8 cellular contexts compared by ENCODE assay signal in the genomic region with DNA sequence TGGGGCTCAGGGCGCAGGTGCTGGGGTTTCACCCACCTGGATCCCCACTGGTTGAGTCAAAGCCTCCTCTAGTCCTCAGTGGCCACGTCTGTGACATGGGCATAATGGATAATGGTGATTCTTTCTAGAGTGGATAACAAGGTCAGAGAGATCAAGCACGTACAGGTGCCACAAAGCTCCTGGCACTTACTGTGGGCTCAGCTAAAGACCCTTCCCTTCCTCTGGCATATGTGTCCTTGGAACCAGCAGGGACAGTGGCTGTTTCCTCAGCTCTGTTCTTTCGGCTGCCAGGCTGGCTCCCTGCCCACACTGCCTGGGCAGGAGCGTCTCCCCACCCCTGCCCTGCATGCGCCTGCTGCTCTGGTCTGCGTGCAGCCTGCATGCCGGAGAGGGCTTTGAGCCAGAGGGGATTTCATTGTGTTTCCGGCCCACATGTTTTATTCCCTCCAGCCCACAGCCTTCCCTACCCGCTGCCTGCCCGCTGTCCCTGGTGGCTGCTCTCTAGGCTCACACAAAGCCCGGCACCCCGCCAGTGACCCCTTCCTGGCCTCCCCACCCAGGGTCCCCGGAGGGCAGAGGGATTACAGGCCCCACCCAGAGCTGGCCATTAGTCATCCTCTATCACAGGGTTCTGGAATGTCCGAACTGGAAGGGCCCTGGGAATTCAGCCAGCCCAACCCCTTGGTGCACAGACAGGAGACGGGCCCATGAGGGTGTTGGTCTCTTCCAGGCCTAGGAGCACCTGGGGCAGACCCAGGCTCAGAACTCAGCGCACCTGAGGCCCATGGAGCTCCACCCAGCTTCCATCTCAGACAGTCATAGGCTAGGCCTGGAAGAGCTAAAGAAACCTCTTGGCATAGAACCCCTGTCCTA. TPM values are rescaled to one million over a fixed set of nuclear protein-coding genes. Genes with fewer than 3 reads are reported as not detected.
DNase-seq lines count a peak whose midpoint lies in the region; ATAC-seq and TF ChIP-seq lines count a peak whose summit lies in the region.

No MANE protein-coding gene starts in this region.

- TF ChIP-seq CTCF in AG09309 (IDR thresholded peaks at IDR 0.05; ENCODE audit: control insufficient read depth, insufficient read depth, low read depth, low read length, missing control alignments), result peak; percentile 35
- TF ChIP-seq CTCF in nephron (IDR thresholded peaks at IDR 0.05; ENCODE audit: unreplicated experiment in 3 of 3), result no peak

- peak overlapping the region in 2 of 3 experiments; percentile 26 to 64 for H3K27ac Mint-ChIP-seq in nephron

- peaks cover 6% of the 10 kb centered on the region for H3K27me3 Mint-ChIP-seq in nephron (ENCODE audit: low read depth)

- H3K4me3 Mint-ChIP-seq in nephron, result peak overlapping the region in 1 of 3 experiments; percentile 38

- peaks cover 23% of the 10 kb centered on the region for H3K4me1 Mint-ChIP-seq in nephron

- peak; percentile 90 for DNase-seq in AG09309 (ENCODE audit: low read depth)
- DNase-seq in NCI-H460 (ENCODE audit: extremely low read depth, low read depth), result peak; percentile 85
- DNase-seq in D341Med (ENCODE audit: low spot score), result no peak
- no peak for DNase-seq in SKM-1 treated with dmso at 0.1 percent for 144 hours (lab: John Stamatoyannopoulos, UW; ENCODE audit: unreplicated experiment)
- DNase-seq in activated naive CD4-positive, alpha-beta T cell treated with Interleukin-2 at 50 U/mL for 16 hours, result no peak

- ATAC-seq in esophagus mucosa, result peak; percentile 72
- no peak for ATAC-seq in GM19463 (IDR thresholded peaks at IDR 0.05; ENCODE audit: unreplicated experiment)

- no peak overlapping the region for H3K4me3 ChIP-seq in AG09309 (ENCODE audit: control insufficient read depth, low read depth, low read length)

- no peaks in the 10 kb centered on the region for H3K9me3 Mint-ChIP-seq in nephron

- peaks cover 26% of the 10 kb centered on the region for H3K36me3 Mint-ChIP-seq in nephron (ENCODE audit: low read depth)

RNA-seq across cellular contexts. Expression of a gene that starts 55.3 kb away (rescaled TPM):
- 4.0 and 5.6 TPM in 2 replicates for total RNA-seq in NCI-H460 (2014; rRNA removed; shearing (Covaris generic))
- polyA plus RNA-seq in NCI-H460 (2014; cell fraction: nucleus; rRNA removed), result 16.5 and 20.1 TPM in 2 replicates
- total RNA-seq in esophagus mucosa, result 21.7 TPM

RNA-seq across cellular contexts. Expression of a gene that starts 55.6 kb away (rescaled TPM):
- total RNA-seq in NCI-H460 (2014; rRNA removed; shearing (Covaris generic)), result 16.1 and 17.9 TPM in 2 replicates
- 33.8 and 50.6 TPM in 2 replicates for polyA plus RNA-seq in NCI-H460 (2014; cell fraction: nucleus; rRNA removed)
- 68.3 TPM for total RNA-seq in esophagus mucosa

Comparison
In these comparisons a context has a peak if more than half of its experiments do, and no peak if none do; other contexts are left out.
1. DNase-seq: peak in AG09309 (single experiment) and NCI-H460 (single experiment); none in D341Med (single experiment), SKM-1 treated with dmso at 0.1 percent for 144 hours (single experiment) and activated naive CD4-positive, alpha-beta T cell treated with Interleukin-2 at 50 U/mL for 16 hours (single experiment).